1 cellular context compared by ENCODE assay signal in the genomic region with DNA sequence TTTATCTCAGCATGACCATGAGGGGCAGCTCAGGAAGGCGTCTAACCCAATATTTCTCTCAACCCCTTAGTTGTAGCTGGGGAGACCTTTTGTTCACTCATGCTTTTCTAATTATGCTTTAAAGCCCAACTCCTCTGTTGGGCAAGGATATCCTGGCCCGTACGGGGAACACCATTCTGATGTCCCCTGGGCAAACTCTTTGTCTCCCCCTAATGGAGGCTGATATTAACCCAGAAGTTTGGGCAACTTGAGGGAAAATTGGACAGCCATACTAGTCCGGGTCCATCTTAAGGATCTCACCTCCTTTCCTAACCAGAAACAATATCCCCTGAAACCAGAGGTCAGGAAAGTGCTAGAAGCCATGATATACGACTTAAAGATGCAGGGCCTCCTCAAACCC.
TF ChIP-seq lines count a peak whose summit lies in the region.

No MANE protein-coding gene starts in this region.

TF ChIP-seq in HepG2, 621 proteins besides CTCF, POLR2A, EP300 and RAD21 (continued from another document):
- TF ChIP-seq, protein P1, sequence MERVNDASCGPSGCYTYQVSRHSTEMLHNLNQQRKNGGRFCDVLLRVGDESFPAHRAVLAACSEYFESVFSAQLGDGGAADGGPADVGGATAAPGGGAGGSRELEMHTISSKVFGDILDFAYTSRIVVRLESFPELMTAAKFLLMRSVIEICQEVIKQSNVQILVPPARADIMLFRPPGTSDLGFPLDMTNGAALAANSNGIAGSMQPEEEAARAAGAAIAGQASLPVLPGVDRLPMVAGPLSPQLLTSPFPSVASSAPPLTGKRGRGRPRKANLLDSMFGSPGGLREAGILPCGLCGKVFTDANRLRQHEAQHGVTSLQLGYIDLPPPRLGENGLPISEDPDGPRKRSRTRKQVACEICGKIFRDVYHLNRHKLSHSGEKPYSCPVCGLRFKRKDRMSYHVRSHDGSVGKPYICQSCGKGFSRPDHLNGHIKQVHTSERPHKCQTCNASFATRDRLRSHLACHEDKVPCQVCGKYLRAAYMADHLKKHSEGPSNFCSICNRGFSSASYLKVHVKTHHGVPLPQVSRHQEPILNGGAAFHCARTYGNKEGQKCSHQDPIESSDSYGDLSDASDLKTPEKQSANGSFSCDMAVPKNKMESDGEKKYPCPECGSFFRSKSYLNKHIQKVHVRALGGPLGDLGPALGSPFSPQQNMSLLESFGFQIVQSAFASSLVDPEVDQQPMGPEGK (CRISPR knock-in tag; IDR thresholded peaks at IDR 0.05): no peak
- no peak for TF ChIP-seq ZNF160 (CRISPR knock-in tag; IDR thresholded peaks at IDR 0.05)
- no peak for TF ChIP-seq NR2F2 (IDR thresholded peaks at IDR 0.05; ENCODE audit: borderline replicate concordance, low read depth)
- TF ChIP-seq STAG1 (CRISPR knock-in tag; IDR thresholded peaks at IDR 0.05): peak; percentile 41
